Comparison of ENCODE assay signal across 8 cellular contexts in the genomic region with DNA sequence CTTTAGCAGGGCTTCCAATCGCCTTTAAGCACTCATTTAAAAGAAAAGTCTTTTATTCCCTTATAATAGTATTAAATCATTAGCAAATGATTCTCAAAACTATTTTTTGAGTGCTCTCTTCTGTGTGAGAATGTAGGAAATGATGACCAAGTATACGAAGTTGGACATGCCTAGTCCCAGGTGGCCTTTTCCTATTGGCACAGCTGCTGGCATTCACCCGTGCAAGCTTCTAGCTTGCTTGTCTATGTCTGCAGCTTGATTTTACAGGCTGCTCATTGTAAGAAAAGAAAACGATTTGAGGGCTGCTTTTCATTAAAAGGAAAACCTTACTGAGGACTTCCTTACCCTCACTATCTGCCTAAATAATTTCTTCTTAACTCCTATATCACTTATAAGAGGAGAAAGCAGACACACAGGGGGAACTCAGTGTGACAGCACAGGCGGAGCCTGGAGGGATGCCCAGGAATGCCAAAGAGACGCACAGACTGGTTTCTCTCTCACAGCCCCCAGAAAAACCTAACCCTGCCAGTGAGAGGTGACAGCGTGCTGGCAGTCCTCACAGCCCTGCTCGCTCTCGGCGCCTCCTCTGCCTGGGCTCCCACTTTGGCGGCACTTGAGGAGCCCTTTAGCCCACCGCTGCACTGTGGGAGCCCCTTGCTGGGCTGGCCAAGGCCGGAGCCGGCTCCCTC.
A peak's percentile ranks its signal among the peaks of the same experiment; 100 is the strongest.
DNase-seq lines count a peak whose midpoint lies in the region; ATAC-seq and TF ChIP-seq lines count a peak whose summit lies in the region.
"Not testable (repeated sequence)": the region's sequence is repeated elsewhere in the genome, so short reads cannot be mapped to it uniquely, and the experiment has no call there.

No MANE protein-coding gene starts in this region.

- H3K4me1 Mint-ChIP-seq in activated naive CD4-positive, alpha-beta T cell treated with anti-CD3 and anti-CD28 coated beads for 36 hours (ENCODE audit: low read depth), result peaks cover 46% of the 10 kb centered on the region
- H3K4me1 Mint-ChIP-seq in effector memory CD8-positive, alpha-beta T cell (ENCODE audit: low read depth in 2 of 2), result peaks cover 16 to 25% of the 10 kb centered on the region in 2 donors

- ATAC-seq in DND-41 (ENCODE audit: insufficient read depth, low read depth); effector memory CD8-positive, alpha-beta T cell (replicated peaks): not testable (repeated sequence)

- CTCF ChIA-PET in activated naive CD4-positive, alpha-beta T cell treated with anti-CD3 and anti-CD28 coated beads for 36 hours (lab: Charles Lee), result interaction anchor here (0.6 to 3.1 kb wide), 7 partner anchors 9 to 781 kb away, joined by 3 to 15 read pairs (median 4); no protein-coding TSS in a partner anchor

- peaks cover 49% of the 10 kb centered on the region for H3K4me1 ChIP-seq in DND-41 (ENCODE audit: insufficient read depth, low read length)

- not testable (repeated sequence) for H3K36me3 ChIP-seq in DND-41 (ENCODE audit: insufficient read depth, low read length); SK-N-MC (ENCODE audit: insufficient read depth, low read length); kidney epithelial cell (ENCODE audit: control insufficient read depth, insufficient read depth, low read length)

- DNase-seq in DND-41 (peak; percentile 23), NAMALWA (ENCODE audit: low spot score) (peak; percentile 54)
- DNase-seq in SK-N-MC (ENCODE audit: low read depth, low spot score); activated naive CD4-positive, alpha-beta T cell treated with anti-CD3 and anti-CD28 coated beads for 36 hours; effector memory CD8-positive, alpha-beta T cell; kidney epithelial cell (ENCODE audit: low read depth); skeletal muscle cell (ENCODE audit: low read depth): not testable (repeated sequence)

- H3K9me3 Mint-ChIP-seq in activated naive CD4-positive, alpha-beta T cell treated with anti-CD3 and anti-CD28 coated beads for 36 hours; effector memory CD8-positive, alpha-beta T cell: not testable (repeated sequence)

- H3K27me3 ChIP-seq in DND-41 (ENCODE audit: insufficient read depth, low read length, poor library complexity); kidney epithelial cell (ENCODE audit: control insufficient read depth, insufficient read depth, low read length): not testable (repeated sequence)

- not testable (repeated sequence) for H3K27me3 Mint-ChIP-seq in activated naive CD4-positive, alpha-beta T cell treated with anti-CD3 and anti-CD28 coated beads for 36 hours (ENCODE audit: low read depth); effector memory CD8-positive, alpha-beta T cell

- H3K4me2 ChIP-seq in DND-41 (ENCODE audit: insufficient read depth, low read length), result peak overlapping the region; percentile 57

- not testable (repeated sequence) for H4K20me1 ChIP-seq in DND-41 (ENCODE audit: insufficient read depth, low read length)

- not testable (repeated sequence) for H3K36me3 Mint-ChIP-seq in activated naive CD4-positive, alpha-beta T cell treated with anti-CD3 and anti-CD28 coated beads for 36 hours (ENCODE audit: low read depth); effector memory CD8-positive, alpha-beta T cell (ENCODE audit: insufficient read depth)

- peak overlapping the region; percentile 74 for H2AFZ ChIP-seq in DND-41 (ENCODE audit: low read depth, low read length)

- intact Hi-C loops in activated naive CD4-positive, alpha-beta T cell treated with anti-CD3 and anti-CD28 coated beads for 36 hours (cut with micrococcal nuclease), result loop anchor here (1.0 to 5.0 kb wide), 3 partner anchors 8 to 221 kb away; partner anchors contain the start of gene ETV6

- TF ChIP-seq CTCF in 22Rv1 (IDR thresholded peaks at IDR 0.05); DND-41 (IDR thresholded peaks at IDR 0.05; ENCODE audit: borderline replicate concordance, extremely low read depth, low read length, poor library complexity, severe bottlenecking); kidney epithelial cell (IDR thresholded peaks at IDR 0.05; ENCODE audit: insufficient read depth, low read length, poor library complexity, severe bottlenecking): not testable (repeated sequence)

- peak overlapping the region; percentile 81 for H3K27ac Mint-ChIP-seq in activated naive CD4-positive, alpha-beta T cell treated with anti-CD3 and anti-CD28 coated beads for 36 hours
- peak overlapping the region; percentile 76 to 94 for H3K27ac Mint-ChIP-seq in effector memory CD8-positive, alpha-beta T cell

- H3K27ac ChIP-seq in 22Rv1, result peak overlapping the region; percentile 58
- peak overlapping the region; percentile 88 for H3K27ac ChIP-seq in DND-41 (ENCODE audit: low read length)
- H3K27ac ChIP-seq in SK-N-MC, result peak overlapping the region; percentile 65

- not testable (repeated sequence) for H3K4me3 Mint-ChIP-seq in activated naive CD4-positive, alpha-beta T cell treated with anti-CD3 and anti-CD28 coated beads for 36 hours
- peak overlapping the region; percentile 58 to 72 for H3K4me3 Mint-ChIP-seq in effector memory CD8-positive, alpha-beta T cell

- H3K4me3 ChIP-seq in DND-41 (ENCODE audit: low read depth in 1 of 2, low read length in 2 of 2); SK-N-MC: not testable (repeated sequence)
- H3K4me3 ChIP-seq in kidney epithelial cell (ENCODE audit: low read depth, low read length), result peak overlapping the region; percentile 40
- peak overlapping the region; percentile 7 for H3K4me3 ChIP-seq in skeletal muscle cell (ENCODE audit: low read depth, low read length)

- not testable (repeated sequence) for H3K79me2 ChIP-seq in DND-41 (ENCODE audit: insufficient read depth, low read length)

- peak overlapping the region; percentile 54 for H3K9ac ChIP-seq in DND-41 (ENCODE audit: low read depth, low read length)
- H3K9ac ChIP-seq in SK-N-MC (ENCODE audit: insufficient read length), result not testable (repeated sequence)

- not testable (repeated sequence) for H3K9me3 ChIP-seq in DND-41 (ENCODE audit: insufficient read depth, low read length, severe bottlenecking); SK-N-MC (ENCODE audit: low read depth, low read length)
